In the genomic region with DNA sequence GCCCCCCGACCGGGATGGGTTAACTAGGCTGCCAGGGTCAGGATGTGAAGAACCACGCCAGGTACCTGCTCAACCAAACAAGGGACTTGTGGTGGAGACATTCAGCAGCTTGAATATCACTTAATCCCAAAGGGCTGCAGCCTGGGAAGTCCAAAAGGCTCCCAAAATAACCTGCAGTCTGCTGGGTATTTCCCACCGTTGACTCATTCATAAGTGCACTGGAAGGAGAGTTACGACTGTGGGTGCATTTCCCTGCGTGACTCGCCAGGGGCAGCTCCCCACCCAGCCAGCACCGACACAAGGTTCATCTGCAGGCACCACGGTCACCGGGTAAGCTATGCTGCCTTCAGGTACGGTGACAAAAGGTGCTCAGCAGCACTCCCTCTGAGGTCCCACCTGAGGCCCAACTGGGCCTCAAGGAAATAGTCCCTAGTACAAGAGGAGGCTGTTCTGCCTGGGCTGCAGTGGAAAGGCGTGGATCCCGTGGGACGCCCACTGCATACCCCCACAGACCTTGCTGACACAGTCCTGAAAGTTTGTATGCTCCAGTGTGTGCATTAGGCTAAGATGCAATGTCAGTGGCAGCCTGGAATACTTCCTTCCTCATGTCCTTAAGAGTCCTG, we compare ENCODE assay signal across 9 cellular contexts.
DNase-seq lines count a peak whose midpoint lies in the region; ATAC-seq lines count a peak whose summit lies in the region.
"Had no signal": no experiment of that assay in that cellular context is flagged by ENCODE, and none has a peak within 500 bp of the region (broad histone marks: within the 10 kb centered on the region; RNA-seq: fewer than 3 reads in every experiment).

No MANE protein-coding gene starts in this region.

- H3K27me3 Mint-ChIP-seq in activated CD8-positive, alpha-beta memory T cell treated with anti-CD3 and anti-CD28 coated beads, Interleukin-2, amount 10 ng/mL, durations not matched to agents 7 days and 5 days, result no peaks in the 10 kb centered on the region

- CTCF ChIA-PET in activated CD8-positive, alpha-beta memory T cell treated with anti-CD3 and anti-CD28 coated beads, Interleukin-2, amount 10 ng/mL, durations not matched to agents 7 days and 5 days (lab: Charles Lee), result interaction anchor here (0.9 to 1.4 kb wide), 3 partner anchors 10 to 85 kb away, joined by 3 to 5 read pairs (median 3); no protein-coding TSS in a partner anchor

- no peaks in the 10 kb centered on the region for H3K9me3 Mint-ChIP-seq in activated CD8-positive, alpha-beta memory T cell treated with anti-CD3 and anti-CD28 coated beads, Interleukin-2, amount 10 ng/mL, durations not matched to agents 7 days and 5 days (ENCODE audit: low read depth)
- H3K9me3 Mint-ChIP-seq: neural crest cell had no signal

- peak; percentile 48 for DNase-seq in activated CD8-positive, alpha-beta memory T cell treated with anti-CD3 and anti-CD28 coated beads, Interleukin-2, amount 10 ng/mL, durations not matched to agents 7 days and 5 days
- DNase-seq in activated CD8-positive, alpha-beta memory T cell treated with anti-CD3 and anti-CD28 coated beads for 24 hours, result no peak
- DNase-seq in activated T-cell treated with anti-CD3 and anti-CD28 coated beads, Interleukin-2, amount 50 U/mL, for 48 hours, result peak; percentile 49 to 65
- peak; percentile 50 to 61 for DNase-seq in stimulated activated CD4-positive, alpha-beta T cell treated with anti-CD3 and anti-CD28 coated beads, Interleukin-2, amount 100 ng/mL, for 24 hours
- DNase-seq in RKO (ENCODE audit: low spot score) (no peak), SK-N-DZ (ENCODE audit: low spot score) (no peak), posterior cingulate gyrus (no peak)

- H3K4me3 Mint-ChIP-seq in activated CD8-positive, alpha-beta memory T cell treated with anti-CD3 and anti-CD28 coated beads, Interleukin-2, amount 10 ng/mL, durations not matched to agents 7 days and 5 days, result no peak overlapping the region
- H3K4me3 Mint-ChIP-seq: neural crest cell had no signal

- H3K36me3 Mint-ChIP-seq in activated CD8-positive, alpha-beta memory T cell treated with anti-CD3 and anti-CD28 coated beads, Interleukin-2, amount 10 ng/mL, durations not matched to agents 7 days and 5 days, result peaks cover 20% of the 10 kb centered on the region

- intact Hi-C loops in posterior cingulate gyrus (cut with DNase I), result loop anchor here (5.0 kb wide), 2 partner anchors 435 to 475 kb away; no protein-coding TSS in a partner anchor

- peaks cover 14% of the 10 kb centered on the region for H3K4me1 Mint-ChIP-seq in activated CD8-positive, alpha-beta memory T cell treated with anti-CD3 and anti-CD28 coated beads, Interleukin-2, amount 10 ng/mL, durations not matched to agents 7 days and 5 days

- no peak for ATAC-seq in activated CD8-positive, alpha-beta memory T cell treated with anti-CD3 and anti-CD28 coated beads, Interleukin-2, amount 10 ng/mL, durations not matched to agents 7 days and 5 days
- ATAC-seq in HG03039 (IDR thresholded peaks at IDR 0.05; ENCODE audit: unreplicated experiment), result peak; percentile 80

- no peak overlapping the region for H3K27ac Mint-ChIP-seq in activated CD8-positive, alpha-beta memory T cell treated with anti-CD3 and anti-CD28 coated beads, Interleukin-2, amount 10 ng/mL, durations not matched to agents 7 days and 5 days

Comparison
In these comparisons a context has a peak if more than half of its experiments do, and no peak if none do; other contexts are left out.
1. DNase-seq: peak in activated CD8-positive, alpha-beta memory T cell treated with anti-CD3 and anti-CD28 coated beads, Interleukin-2, amount 10 ng/mL, durations not matched to agents 7 days and 5 days (single experiment), activated T-cell treated with anti-CD3 and anti-CD28 coated beads, Interleukin-2, amount 50 U/mL, for 48 hours (2 of 2) and stimulated activated CD4-positive, alpha-beta T cell treated with anti-CD3 and anti-CD28 coated beads, Interleukin-2, amount 100 ng/mL, for 24 hours (2 of 2); none in activated CD8-positive, alpha-beta memory T cell treated with anti-CD3 and anti-CD28 coated beads for 24 hours (single experiment), RKO (single experiment), SK-N-DZ (single experiment) and posterior cingulate gyrus (0 of 10).